In the genomic region with DNA sequence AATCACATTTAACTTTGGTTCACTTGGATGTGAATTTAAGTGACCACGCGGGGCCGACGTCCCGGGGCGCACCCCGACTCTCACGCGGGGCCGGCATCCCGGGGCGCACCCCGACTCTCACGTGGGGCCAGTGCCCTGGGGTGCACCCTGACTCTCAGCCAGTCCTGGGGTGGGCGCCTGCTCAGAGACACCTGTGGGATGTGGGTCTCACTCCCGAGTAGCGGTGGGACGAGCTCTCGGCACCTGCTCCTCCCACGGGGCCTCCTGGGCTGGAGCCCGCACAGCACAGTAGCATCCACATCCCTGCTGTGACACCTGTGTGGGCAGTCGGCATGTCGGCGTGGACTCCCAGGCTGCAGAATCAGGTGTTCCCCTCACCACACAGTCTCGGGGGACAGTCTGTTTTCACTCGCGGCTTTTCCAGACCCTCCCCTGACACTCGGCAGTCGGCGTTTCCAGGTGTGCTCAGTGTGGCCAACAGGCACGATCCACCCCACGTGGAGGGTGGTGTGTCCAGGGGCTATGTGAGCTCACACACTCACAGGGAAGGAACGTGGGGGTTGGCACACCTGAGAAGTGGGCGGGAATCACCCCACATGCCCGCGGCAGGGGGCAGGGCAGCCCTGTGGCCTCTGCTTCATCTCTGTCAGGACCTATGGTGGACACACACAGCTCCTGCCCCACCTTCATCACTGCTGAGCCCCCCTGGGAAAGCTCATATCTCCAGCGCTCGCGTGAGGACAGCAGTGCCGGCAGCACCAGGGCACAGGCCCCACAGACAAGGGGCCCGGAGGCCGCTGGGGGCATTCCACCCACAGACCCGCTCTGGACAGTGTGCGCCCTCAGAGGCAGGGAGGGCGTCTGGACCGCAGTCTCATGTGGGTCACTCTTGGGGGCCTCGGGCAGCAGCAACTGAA, we compare ENCODE assay signal across 24 cellular contexts.
"Had no signal": no experiment of that assay in that cellular context is flagged by ENCODE, and none has a peak within 500 bp of the region (broad histone marks: within the 10 kb centered on the region; RNA-seq: fewer than 3 reads in every experiment).

No MANE protein-coding gene starts in this region.

- H3K36me3 ChIP-seq: adrenal gland, gastrocnemius medialis, ovary, right lobe of liver had no signal

- H3K27ac Mint-ChIP-seq: activated naive CD8-positive, alpha-beta T cell; activated T-helper 2 cell treated with anti-CD3 and anti-CD28 coated beads, Interferon-gamma antibody, Interleukin-2, Interleukin-4, amounts not matched to agents 10 μg/mL and 5 μg/mL and 100 μg/mL, durations not matched to agents 14 hours and 24 hours and 36 hours; endodermal cell; naive B cell; stimulated activated naive B cell treated with anti-CD40 and anti-IgM and Interleukin-4, amounts not matched to agents 10 μg/mL and 1 μg/mL and 100 μg/mL, for 72 hours had no signal

- H3K27ac ChIP-seq: ovary, right lobe of liver had no signal

- H3K9me3 Mint-ChIP-seq: activated T-cell treated with anti-CD3 and anti-CD28 coated beads, Interleukin-2, amount 50 U/mL, for 4 hours; activated T-helper 2 cell treated with anti-CD3 and anti-CD28 coated beads, Interferon-gamma antibody, Interleukin-2, Interleukin-4, amounts not matched to agents 10 μg/mL and 5 μg/mL and 100 μg/mL, durations not matched to agents 14 hours and 24 hours and 36 hours; central memory CD8-positive, alpha-beta T cell had no signal

- H3K4me3 Mint-ChIP-seq: activated naive CD8-positive, alpha-beta T cell; activated T-cell treated with anti-CD3 and anti-CD28 coated beads, Interleukin-2, amount 50 U/mL, for 4 hours; central memory CD8-positive, alpha-beta T cell; endodermal cell; naive B cell; stimulated activated naive B cell treated with anti-CD40 and anti-IgM and Interleukin-4, amounts not matched to agents 10 μg/mL and 1 μg/mL and 100 μg/mL, for 72 hours; WTC11 had no signal

- H3K27me3 ChIP-seq: adrenal gland, esophagus squamous epithelium, gastrocnemius medialis, ovary, right lobe of liver, upper lobe of left lung had no signal

- H3K4me1 Mint-ChIP-seq: endodermal cell, WTC11 had no signal

- H3K27me3 Mint-ChIP-seq: activated naive CD8-positive, alpha-beta T cell; central memory CD8-positive, alpha-beta T cell; naive B cell; stimulated activated naive B cell treated with anti-CD40 and anti-IgM and Interleukin-4, amounts not matched to agents 10 μg/mL and 1 μg/mL and 100 μg/mL, for 72 hours had no signal

- H3K4me3 ChIP-seq: adrenal gland, coronary artery, esophagus squamous epithelium, gastrocnemius medialis, ovary, right lobe of liver, upper lobe of left lung had no signal

- H3K4me1 ChIP-seq: adrenal gland, right lobe of liver had no signal

- H3K9me3 ChIP-seq: adrenal gland, esophagus squamous epithelium, gastrocnemius medialis, ovary, right lobe of liver, upper lobe of left lung had no signal

- DNase-seq: activated CD4-positive, alpha-beta T cell treated with anti-CD3 and anti-CD28 coated beads, Interleukin-2, amount 50 U/mL, for 4 hours; activated CD8-positive, alpha-beta memory T cell treated with anti-CD3 and anti-CD28 coated beads, Interleukin-2, amount 50 U/mL, for 48 hours; activated naive CD4-positive, alpha-beta T cell; activated T-cell treated with anti-CD3 and anti-CD28 coated beads, Interleukin-2, amount 50 U/mL, for 4 hours; adrenal gland; endodermal cell; esophagus squamous epithelium; gastrocnemius medialis; hippocampal formation; mesendoderm; naive B cell; ovary; small intestine; stimulated activated CD4-positive, alpha-beta T cell treated with anti-CD3 and anti-CD28 coated beads, Interleukin-2, amount 100 ng/mL, for 48 hours; stimulated activated CD8-positive, alpha-beta memory T cell treated with anti-CD3 and anti-CD28 coated beads, Interleukin-4, amount 100 ng/mL, for 48 hours; stimulated activated naive B cell treated with anti-CD40 and anti-IgM and Interleukin-4, amounts not matched to agents 10 μg/mL and 1 μg/mL and 100 μg/mL, for 72 hours; T1000 had no signal

- ATAC-seq: activated T-cell treated with anti-CD3 and anti-CD28 coated beads, Interleukin-2, amount 50 U/mL, for 4 hours; gastrocnemius medialis; right lobe of liver; stimulated activated naive B cell treated with anti-CD40 and anti-IgM and Interleukin-4, amounts not matched to agents 10 μg/mL and 1 μg/mL and 100 μg/mL, for 72 hours; WTC11 had no signal
